23 cellular contexts compared by ENCODE assay signal in the genomic region with DNA sequence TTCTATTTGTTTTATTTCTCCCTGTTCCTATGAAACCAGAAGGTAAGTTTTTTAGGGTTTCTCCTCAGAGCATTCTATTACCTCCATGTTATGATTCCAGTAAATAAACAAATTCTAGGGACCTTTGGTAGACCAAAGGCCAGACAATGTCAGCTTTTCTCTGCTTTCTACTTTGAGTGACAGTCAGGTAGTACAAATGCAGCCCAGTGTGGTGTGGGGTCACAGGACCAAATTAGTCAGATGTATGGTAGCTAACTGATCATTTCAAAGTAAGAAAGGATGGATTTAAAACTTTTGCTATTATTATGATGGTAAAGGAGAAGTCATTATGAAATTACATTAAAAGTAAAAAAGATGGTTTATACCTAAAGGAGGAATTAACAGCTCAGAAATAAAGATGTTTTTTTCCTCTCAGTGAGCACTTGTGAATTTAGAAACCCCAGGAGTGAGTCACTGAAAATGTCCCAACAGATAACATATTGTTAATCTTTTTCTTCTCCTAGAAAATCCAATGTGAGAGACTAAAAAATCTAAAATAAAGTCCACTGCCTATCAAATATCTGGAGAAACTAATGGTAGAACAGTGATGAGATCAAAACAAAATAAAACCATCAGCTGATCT. TPM values are rescaled to one million over a fixed set of nuclear protein-coding genes. Genes with fewer than 3 reads are reported as not detected.
A peak's percentile ranks its signal among the peaks of the same experiment; 100 is the strongest.
DNase-seq lines count a peak whose midpoint lies in the region; ATAC-seq and TF ChIP-seq lines count a peak whose summit lies in the region.
"Had no signal": no experiment of that assay in that cellular context is flagged by ENCODE, and none has a peak within 500 bp of the region (broad histone marks: within the 10 kb centered on the region; RNA-seq: fewer than 3 reads in every experiment).

No MANE protein-coding gene starts in this region.

- H2AFZ ChIP-seq in SK-N-SH (ENCODE audit: low read depth) (no peak overlapping the region), mammary epithelial cell (ENCODE audit: low read depth, low read length) (no peak overlapping the region)

- H3K36me3 ChIP-seq in SK-N-SH (replicated peaks in 1 of 2; ENCODE audit: control insufficient read depth in 1 of 2, insufficient read depth in 2 of 2, low read length in 1 of 2) = no peaks in the 10 kb centered on the region
- no peaks in the 10 kb centered on the region for H3K36me3 ChIP-seq in mammary epithelial cell (ENCODE audit: insufficient read depth, low read length)
- H3K36me3 ChIP-seq: tibial nerve had no signal

- TF ChIP-seq EP300 in SK-N-SH (IDR thresholded peaks at IDR 0.05; ENCODE audit: borderline replicate concordance in 1 of 2, low read depth in 1 of 2, low read length in 1 of 2) = no peak

- intact Hi-C loops in mammary epithelial cell (cut with micrococcal nuclease) = no loop called here

- H3K27me3 ChIP-seq in SK-N-SH (ENCODE audit: insufficient read depth) (no peaks in the 10 kb centered on the region), mammary epithelial cell (ENCODE audit: insufficient read depth, low read length) (no peaks in the 10 kb centered on the region)
- H3K27me3 ChIP-seq: tibial nerve had no signal

- H3F3A ChIP-seq in SK-N-SH (replicated peaks; ENCODE audit: insufficient read depth) = no peaks in the 10 kb centered on the region

- H3K9ac ChIP-seq in SK-N-SH (no peak overlapping the region), mammary epithelial cell (ENCODE audit: insufficient read depth, low read length) (no peak overlapping the region)

- H3K9me3 Mint-ChIP-seq in activated naive CD4-positive, alpha-beta T cell treated with anti-CD3 and anti-CD28 coated beads, Interleukin-2, amount 50 U/mL, for 24 hours = peaks cover 6% of the 10 kb centered on the region
- H3K9me3 Mint-ChIP-seq in stimulated activated naive CD8-positive, alpha-beta T cell treated with anti-CD3 and anti-CD28 coated beads, Interleukin-15, amount 100 ng/mL, for 72 hours = peaks cover 7 to 12% of the 10 kb centered on the region in 2 donors
- H3K9me3 Mint-ChIP-seq: activated naive CD8-positive, alpha-beta T cell treated with anti-CD3 and anti-CD28 coated beads, Interleukin-2, amount 10 ng/mL, durations not matched to agents 7 days and 5 days; CD8-positive, alpha-beta memory T cell; endodermal cell had no signal

- no peak overlapping the region for H3K4me3 ChIP-seq in SK-N-SH (ENCODE audit: low read depth in 2 of 2, low read length in 1 of 2)
- H3K4me3 ChIP-seq in epithelial cell of esophagus (ENCODE audit: low read length) = no peak overlapping the region
- H3K4me3 ChIP-seq in mammary epithelial cell (replicated peaks in 1 of 3; ENCODE audit: insufficient read depth in 1 of 3, low read depth in 2 of 3, low read length in 3 of 3) = no peak overlapping the region
- H3K4me3 ChIP-seq: tibial nerve had no signal

- peak overlapping the region; percentile 47 for H3K27ac Mint-ChIP-seq in activated naive CD4-positive, alpha-beta T cell treated with anti-CD3 and anti-CD28 coated beads, Interleukin-2, amount 50 U/mL, for 24 hours
- peak overlapping the region in 1 of 2 donors; percentile 31 for H3K27ac Mint-ChIP-seq in stimulated activated naive CD8-positive, alpha-beta T cell treated with anti-CD3 and anti-CD28 coated beads, Interleukin-15, amount 100 ng/mL, for 72 hours
- H3K27ac Mint-ChIP-seq: activated naive CD8-positive, alpha-beta T cell treated with anti-CD3 and anti-CD28 coated beads, Interleukin-2, amount 10 ng/mL, durations not matched to agents 7 days and 5 days; CD8-positive, alpha-beta memory T cell; endodermal cell had no signal

- H3K4me2 ChIP-seq in SK-N-SH (no peak overlapping the region), mammary epithelial cell (ENCODE audit: insufficient read depth, low read depth, low read length) (no peak overlapping the region)

- H3K4me1 ChIP-seq in SK-N-SH (ENCODE audit: control insufficient read depth in 1 of 2, insufficient read depth in 2 of 2, low read depth in 1 of 2, low read length in 1 of 2) = peaks cover 0 to 6% of the 10 kb centered on the region in 2 experiments; a peak in 2 of 4 replicates
- H3K4me1 ChIP-seq in mammary epithelial cell (ENCODE audit: insufficient read depth, low read length) = no peaks in the 10 kb centered on the region
- H3K4me1 ChIP-seq: tibial nerve had no signal

- ATAC-seq in SK-N-SH treated with all-trans-retinoic acid at 6 μM for 48 hours (peak; percentile 47), HG02938 (IDR thresholded peaks at IDR 0.05; ENCODE audit: unreplicated experiment) (no peak)
- ATAC-seq in stimulated activated naive CD8-positive, alpha-beta T cell treated with anti-CD3 and anti-CD28 coated beads, Interleukin-15, amount 100 ng/mL, for 72 hours = peak; percentile 94
- ATAC-seq: right cardiac atrium had no signal

- dilution Hi-C loops in mammary epithelial cell (cut with HindIII; ENCODE audit: low sequenced_read_pairs) = no loop called here

- no peak for TF ChIP-seq RAD21 in SK-N-SH (IDR thresholded peaks at IDR 0.05; ENCODE audit: low read length)

- H3K9me2 ChIP-seq in SK-N-SH = no peaks in the 10 kb centered on the region

- no peak overlapping the region for H3K27ac ChIP-seq in SK-N-SH (ENCODE audit: low read depth in 2 of 2, low read length in 1 of 2)
- no peak overlapping the region for H3K27ac ChIP-seq in mammary epithelial cell (ENCODE audit: insufficient read depth, low read depth, low read length)
- H3K27ac ChIP-seq: 22Rv1, tibial nerve had no signal

- H3K27me3 Mint-ChIP-seq in activated naive CD4-positive, alpha-beta T cell treated with anti-CD3 and anti-CD28 coated beads, Interleukin-2, amount 50 U/mL, for 24 hours = no peaks in the 10 kb centered on the region
- no peaks in the 10 kb centered on the region for H3K27me3 Mint-ChIP-seq in stimulated activated naive CD8-positive, alpha-beta T cell treated with anti-CD3 and anti-CD28 coated beads, Interleukin-15, amount 100 ng/mL, for 72 hours
- H3K27me3 Mint-ChIP-seq: activated naive CD8-positive, alpha-beta T cell treated with anti-CD3 and anti-CD28 coated beads, Interleukin-2, amount 10 ng/mL, durations not matched to agents 7 days and 5 days had no signal

- H3K4me3 Mint-ChIP-seq in activated naive CD4-positive, alpha-beta T cell treated with anti-CD3 and anti-CD28 coated beads, Interleukin-2, amount 50 U/mL, for 24 hours = no peak overlapping the region
- peak overlapping the region in 1 of 2 donors; percentile 35 for H3K4me3 Mint-ChIP-seq in stimulated activated naive CD8-positive, alpha-beta T cell treated with anti-CD3 and anti-CD28 coated beads, Interleukin-15, amount 100 ng/mL, for 72 hours
- H3K4me3 Mint-ChIP-seq: activated naive CD8-positive, alpha-beta T cell treated with anti-CD3 and anti-CD28 coated beads, Interleukin-2, amount 10 ng/mL, durations not matched to agents 7 days and 5 days; CD8-positive, alpha-beta memory T cell; endodermal cell had no signal

- no peaks in the 10 kb centered on the region for H4K20me1 ChIP-seq in SK-N-SH (ENCODE audit: insufficient read depth)
- H4K20me1 ChIP-seq in mammary epithelial cell (ENCODE audit: insufficient read depth, low read length) = no peaks in the 10 kb centered on the region

- DNase-seq in SK-N-SH (no peak), epithelial cell of esophagus (ENCODE audit: low read depth) (peak; percentile 8), mammary epithelial cell (no peak)
- no peak for DNase-seq in activated naive CD4-positive, alpha-beta T cell treated with Interleukin-2 at 50 U/mL for 16 hours
- peak in 1 of 2 donors; percentile 31 for DNase-seq in stimulated activated naive CD8-positive, alpha-beta T cell treated with anti-CD3 and anti-CD28 coated beads, Interleukin-15, amount 100 ng/mL, for 72 hours
- DNase-seq: activated naive CD8-positive, alpha-beta T cell treated with anti-CD3 and anti-CD28 coated beads, Interleukin-2, amount 10 ng/mL, durations not matched to agents 7 days and 5 days; AML-193; CD8-positive, alpha-beta memory T cell; DMS79 treated with DMSO at 0.1 percent for 48 hours; endodermal cell; glutamatergic neuron; H7; mesenchymal stem cell; NCI-H1930; NCI-H2227 treated with DMSO at 0.1 percent for 48 hours; NCI-H748 treated with DMSO at 0.1 percent for 48 hours; right cardiac atrium; SW 1271 had no signal

- peaks cover 4% of the 10 kb centered on the region for H3K36me3 Mint-ChIP-seq in activated naive CD4-positive, alpha-beta T cell treated with anti-CD3 and anti-CD28 coated beads, Interleukin-2, amount 50 U/mL, for 24 hours

- CTCF ChIA-PET in SK-N-SH (lab: Yijun Ruan, JAX) = interaction anchor here (1.6 kb wide), 1 partner anchor 59 kb away, joined by 5 read pairs; no protein-coding TSS in a partner anchor
- CTCF ChIA-PET in mammary epithelial cell (lab: Charles Lee; ENCODE audit: low non-redundant PET) = no interaction called here

- H3K9me3 ChIP-seq in SK-N-SH (no peaks in the 10 kb centered on the region), mammary epithelial cell (replicated peaks; ENCODE audit: insufficient read depth, low read length) (no peaks in the 10 kb centered on the region)
- H3K9me3 ChIP-seq: tibial nerve had no signal

- POLR2A ChIA-PET in SK-N-SH (lab: Yijun Ruan, JAX) = no interaction called here

- TF ChIP-seq CTCF in SK-N-SH (IDR thresholded peaks at IDR 0.05) (no peak), epithelial cell of esophagus (IDR thresholded peaks at IDR 0.05; ENCODE audit: insufficient read depth, low read depth, low read length, missing control alignments) (no peak), mammary epithelial cell (conservative IDR thresholded peaks at IDR 0.05 in 1 of 2, IDR thresholded peaks at IDR 0.05 in 1 of 2; ENCODE audit: extremely low read depth in 1 of 2, insufficient read depth in 1 of 2, low read depth in 1 of 2, low read length in 2 of 2) (no peak)

- peaks cover 26% of the 10 kb centered on the region for H3K4me1 Mint-ChIP-seq in activated naive CD4-positive, alpha-beta T cell treated with anti-CD3 and anti-CD28 coated beads, Interleukin-2, amount 50 U/mL, for 24 hours
- H3K4me1 Mint-ChIP-seq in stimulated activated naive CD8-positive, alpha-beta T cell treated with anti-CD3 and anti-CD28 coated beads, Interleukin-15, amount 100 ng/mL, for 72 hours = peaks cover 27% of the 10 kb centered on the region
- H3K4me1 Mint-ChIP-seq: CD8-positive, alpha-beta memory T cell had no signal

- in situ Hi-C loops in mammary epithelial cell (cut with MboI; ENCODE audit: low sequenced_read_pairs in 2 of 2) = no loop called here

- BruUV-seq in mammary epithelial cell (replicated peaks; lab: Mats Ljungman, UMichigan) = no TSS peak

- H3K79me2 ChIP-seq in SK-N-SH (ENCODE audit: insufficient read depth) = no peaks in the 10 kb centered on the region
- H3K79me2 ChIP-seq in mammary epithelial cell (ENCODE audit: insufficient read depth, low read length) = no peaks in the 10 kb centered on the region

TF ChIP-seq in SK-N-SH treated with all-trans-retinoic acid at 6 μM for 48 hours, 23 proteins besides CTCF, POLR2A, EP300 and RAD21 (continues in another document):
- TF ChIP-seq ZFP3 (CRISPR knock-in tag; IDR thresholded peaks at IDR 0.05) (no peak), ZFP30 (CRISPR knock-in tag; IDR thresholded peaks at IDR 0.05) (no peak)

TF ChIP-seq in SK-N-SH, 30 proteins besides CTCF, POLR2A, EP300 and RAD21 (continues in another document):
- TF ChIP-seq RFX5 (IDR thresholded peaks at IDR 0.05; ENCODE audit: low read length) (no peak), NFIC (IDR thresholded peaks at IDR 0.05; ENCODE audit: borderline replicate concordance) (no peak)

RNA-seq across cellular contexts. Expression of a gene that starts 16.7 kb away (rescaled TPM):
- 25.0 and 36.0 TPM in 2 replicates for polyA plus RNA-seq in SK-N-SH (2012; rRNA removed)
- 37.5 and 46.0 TPM in 2 replicates for polyA plus RNA-seq in SK-N-SH (2012; cell fraction: cytosol; rRNA removed)
- 15.9 and 28.9 TPM in 2 replicates for polyA plus RNA-seq in SK-N-SH (2012; cell fraction: nucleus; rRNA removed)
- total RNA-seq in mammary epithelial cell = 10 to 100 TPM; 23.7 to 24.2 TPM
- 13.4 TPM for polyA plus RNA-seq in mammary epithelial cell
- polyA minus RNA-seq in mammary epithelial cell = 56.3 TPM
